Comparison of ENCODE assay signal across 1 cellular context in genomic region chr1:230976360-230976759, GRCh38.
TF ChIP-seq lines count a peak whose summit lies in the region.

No MANE protein-coding gene starts in this region.

TF ChIP-seq in IMR-90, 13 proteins besides CTCF, POLR2A, EP300 and RAD21:
- TF ChIP-seq NFE2L2 (IDR thresholded peaks at IDR 0.05; ENCODE audit: low read depth, low read length) (no peak), CHD1 (IDR thresholded peaks at IDR 0.05; ENCODE audit: low read depth, low read length) (no peak), USF2 (IDR thresholded peaks at IDR 0.05; ENCODE audit: low read depth, low read length) (no peak), CEBPB (IDR thresholded peaks at IDR 0.05; ENCODE audit: low read depth, low read length) (no peak), MXI1 (IDR thresholded peaks at IDR 0.05; ENCODE audit: borderline replicate concordance, low read depth, low read length) (no peak), BHLHE40 (IDR thresholded peaks at IDR 0.05; ENCODE audit: low read depth, low read length) (no peak), MAZ (IDR thresholded peaks at IDR 0.05; ENCODE audit: borderline replicate concordance, low read depth, low read length) (no peak), FOS (IDR thresholded peaks at IDR 0.05; ENCODE audit: low read depth, low read length) (no peak), SMC3 (IDR thresholded peaks at IDR 0.05; ENCODE audit: low read depth, low read length) (no peak), MAFK (IDR thresholded peaks at IDR 0.05; ENCODE audit: low read depth, low read length) (no peak), RFX5 (IDR thresholded peaks at IDR 0.05; ENCODE audit: low read depth, low read length) (no peak), RCOR1 (IDR thresholded peaks at IDR 0.05; ENCODE audit: insufficient replicate concordance, low read length) (no peak)
- TF ChIP-seq, protein P1, sequence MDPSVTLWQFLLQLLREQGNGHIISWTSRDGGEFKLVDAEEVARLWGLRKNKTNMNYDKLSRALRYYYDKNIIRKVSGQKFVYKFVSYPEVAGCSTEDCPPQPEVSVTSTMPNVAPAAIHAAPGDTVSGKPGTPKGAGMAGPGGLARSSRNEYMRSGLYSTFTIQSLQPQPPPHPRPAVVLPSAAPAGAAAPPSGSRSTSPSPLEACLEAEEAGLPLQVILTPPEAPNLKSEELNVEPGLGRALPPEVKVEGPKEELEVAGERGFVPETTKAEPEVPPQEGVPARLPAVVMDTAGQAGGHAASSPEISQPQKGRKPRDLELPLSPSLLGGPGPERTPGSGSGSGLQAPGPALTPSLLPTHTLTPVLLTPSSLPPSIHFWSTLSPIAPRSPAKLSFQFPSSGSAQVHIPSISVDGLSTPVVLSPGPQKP (IDR thresholded peaks at IDR 0.05; ENCODE audit: borderline replicate concordance, low read depth, low read length), result no peak
